6 cellular contexts compared by ENCODE assay signal in the genomic region with DNA sequence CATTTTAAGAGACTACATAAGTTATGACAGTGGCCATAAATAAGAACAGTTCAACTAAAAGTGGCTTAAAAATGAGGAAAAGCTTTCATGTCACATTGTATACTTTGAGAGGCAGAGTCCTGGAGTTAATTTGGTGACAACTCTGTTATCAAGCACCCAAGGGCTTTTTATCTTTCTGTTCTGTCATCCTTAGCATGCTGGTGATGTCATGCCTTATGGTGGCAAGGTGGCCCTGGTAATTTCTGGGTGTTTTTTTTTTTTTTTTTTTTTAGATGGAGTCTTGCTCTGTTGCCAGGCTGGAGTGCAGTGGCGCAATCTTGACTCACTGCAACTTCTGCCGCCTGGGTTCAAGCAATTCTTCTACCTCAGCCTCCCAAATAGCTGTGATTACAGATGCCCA.
"Had no signal": no experiment of that assay in that cellular context is flagged by ENCODE, and none has a peak within 500 bp of the region (broad histone marks: within the 10 kb centered on the region; RNA-seq: fewer than 3 reads in every experiment).

No MANE protein-coding gene starts in this region.

- FAIRE-seq: HTR-8/SVneo, K562 had no signal

- H3K27ac ChIP-seq: HL-60 had no signal

- H3K4me3 ChIP-seq: K562 had no signal

- ATAC-seq: K562 had no signal

- DNase-seq: IMR-90, KBM-7, KG1 had no signal
